20 cellular contexts compared by ENCODE assay signal in the genomic region with DNA sequence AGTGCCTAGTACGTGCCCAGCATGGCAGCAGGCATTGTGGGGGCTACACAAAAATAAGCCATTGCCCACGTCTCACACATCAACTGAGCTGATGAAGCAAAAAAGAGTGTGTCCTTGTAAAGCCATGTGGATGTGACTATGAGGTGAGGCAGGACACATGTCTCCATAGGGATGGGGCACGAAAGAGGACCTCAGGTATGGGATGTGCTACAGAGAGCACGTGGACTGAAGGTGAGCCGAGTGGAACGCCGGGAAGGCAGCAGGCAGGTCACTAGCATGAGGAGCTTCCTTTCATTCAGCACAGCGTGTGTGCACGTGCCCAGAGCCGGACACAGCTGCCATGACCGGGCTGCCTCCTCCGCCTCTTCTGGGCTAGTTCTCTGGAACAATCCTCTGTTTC.
"Had no signal": no experiment of that assay in that cellular context is flagged by ENCODE, and none has a peak within 500 bp of the region (broad histone marks: within the 10 kb centered on the region; RNA-seq: fewer than 3 reads in every experiment).

No MANE protein-coding gene starts in this region.

- H3K27ac ChIP-seq: esophagus squamous epithelium, left lung, ovary, right lobe of liver, suprapubic skin, thyroid gland, vagina had no signal

- ATAC-seq: effector memory CD8-positive, alpha-beta T cell; left lung; naive thymus-derived CD8-positive, alpha-beta T cell had no signal

- H3K36me3 ChIP-seq: esophagus squamous epithelium, left lung, ovary, right lobe of liver, suprapubic skin, thyroid gland, vagina had no signal

- H3K4me3 ChIP-seq: esophagus squamous epithelium, left lung, ovary, right lobe of liver, suprapubic skin, thyroid gland, vagina had no signal

- H3K27me3 ChIP-seq: esophagus squamous epithelium, left lung, ovary, right lobe of liver, suprapubic skin, thyroid gland, vagina had no signal

- H3K4me1 ChIP-seq: left lung, right lobe of liver had no signal

- H3K9me3 ChIP-seq: esophagus squamous epithelium, left lung, ovary, right lobe of liver, suprapubic skin, thyroid gland, vagina had no signal

- DNase-seq: dermis blood vessel endothelial cell; effector memory CD8-positive, alpha-beta T cell; erythroblast; esophagus squamous epithelium; foreskin melanocyte; left lung; naive thymus-derived CD8-positive, alpha-beta T cell; nephron progenitor cell; ovary; retina; right lobe of liver; small intestine; stimulated activated CD4-positive, alpha-beta T cell treated with anti-CD3 and anti-CD28 coated beads, Interleukin-15, amount 100 ng/mL, for 24 hours; stimulated activated CD4-positive, alpha-beta T cell treated with anti-CD3 and anti-CD28 coated beads, Interleukin-2, amount 100 ng/mL, for 48 hours; stimulated activated naive B cell treated with anti-CD40 and anti-IgM and Interleukin-4, amounts not matched to agents 10 μg/mL and 1 μg/mL and 100 μg/mL, for 72 hours; stimulated activated naive CD8-positive, alpha-beta T cell treated with anti-CD3 and anti-CD28 coated beads, Interleukin-15, amount 100 ng/mL, for 72 hours; thyroid gland; trophoblast cell had no signal
